In the genomic region with DNA sequence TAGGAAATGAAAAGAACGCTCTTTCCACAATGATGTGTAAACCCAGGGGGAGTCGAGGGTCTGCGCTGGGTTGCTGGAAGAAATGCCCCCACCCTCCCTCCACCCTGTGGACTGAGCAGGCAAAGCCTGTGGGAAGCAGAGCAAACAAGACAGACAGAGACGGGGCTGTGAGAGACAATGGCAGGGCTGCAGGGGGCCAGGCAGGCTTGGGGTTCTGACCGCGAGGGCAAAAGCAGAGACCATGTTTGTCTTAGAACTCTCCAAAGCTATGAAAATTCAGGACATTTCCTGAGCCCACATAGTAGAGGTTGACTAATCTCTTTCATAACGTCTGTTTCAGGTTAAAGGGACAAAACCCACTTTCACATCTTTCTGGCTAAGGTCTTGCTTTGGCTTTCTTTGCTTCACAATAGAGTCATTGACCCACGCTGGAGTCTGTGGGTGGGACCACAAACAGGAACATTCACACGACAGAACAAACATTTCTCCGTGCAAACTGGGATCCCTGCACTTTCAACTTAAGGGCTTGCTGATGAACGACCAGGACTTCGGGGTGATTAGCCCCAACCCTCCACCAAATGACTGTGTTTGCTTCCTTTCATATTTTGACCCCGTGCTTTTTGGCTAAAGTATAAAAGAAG, we compare ENCODE assay signal across 10 cellular contexts.
DNase-seq lines count a peak whose midpoint lies in the region; TF ChIP-seq lines count a peak whose summit lies in the region.
"Had no signal": no experiment of that assay in that cellular context is flagged by ENCODE, and none has a peak within 500 bp of the region (broad histone marks: within the 10 kb centered on the region; RNA-seq: fewer than 3 reads in every experiment).

No MANE protein-coding gene starts in this region.

- TF ChIP-seq CTCF in endodermal cell (conservative IDR thresholded peaks at IDR 0.05) (peak; percentile 34), nephron progenitor cell (IDR thresholded peaks at IDR 0.05) (no peak)

- no peak overlapping the region for H3K9ac ChIP-seq in endodermal cell (ENCODE audit: extremely low read depth, low read length, poor library complexity, severe bottlenecking)

- H3K9me3 ChIP-seq in endodermal cell (ENCODE audit: control insufficient read depth, low read length), result no peaks in the 10 kb centered on the region

- H3K36me3 ChIP-seq in endodermal cell (ENCODE audit: control insufficient read depth, insufficient read depth, low read length), result no peaks in the 10 kb centered on the region

- H3K27me3 ChIP-seq in endodermal cell (ENCODE audit: control insufficient read depth, insufficient read depth, low read length, poor library complexity, severe bottlenecking), result no peaks in the 10 kb centered on the region

- H3K27me3 Mint-ChIP-seq in endodermal cell (ENCODE audit: insufficient read depth), result peaks cover 12% of the 10 kb centered on the region
- H3K27me3 Mint-ChIP-seq in nephron progenitor cell (ENCODE audit: low read depth, poor library complexity), result peaks cover 13% of the 10 kb centered on the region
- peaks cover 15% of the 10 kb centered on the region for H3K27me3 Mint-ChIP-seq in activated T-cell treated with anti-CD3 and anti-CD28 coated beads, Interleukin-2, amount 50 U/mL, for 24 hours

- 4 to 13% methylated on average over 7 to 13 of the region's 13 CpGs for WGBS in endodermal cell (ENCODE audit: insufficient coverage in 1 of 2, insufficient read length in 1 of 2), 2 experiments

- peak overlapping the region; percentile 77 for H3K27ac ChIP-seq in endodermal cell (ENCODE audit: low read depth, low read length)

- H3K4me3 Mint-ChIP-seq in endodermal cell (peak overlapping the region; percentile 50), nephron progenitor cell (peak overlapping the region; percentile 53)
- no peak overlapping the region for H3K4me3 Mint-ChIP-seq in activated T-cell treated with anti-CD3 and anti-CD28 coated beads, Interleukin-2, amount 50 U/mL, for 24 hours
- H3K4me3 Mint-ChIP-seq: CD4-positive, CD25-positive, alpha-beta regulatory T cell had no signal

- H3K4me1 ChIP-seq in endodermal cell (ENCODE audit: control insufficient read depth, insufficient read depth, low read length), result no peaks in the 10 kb centered on the region

- no peaks in the 10 kb centered on the region for H3K9me3 Mint-ChIP-seq in endodermal cell
- no peaks in the 10 kb centered on the region for H3K9me3 Mint-ChIP-seq in nephron progenitor cell
- H3K9me3 Mint-ChIP-seq in activated T-cell treated with anti-CD3 and anti-CD28 coated beads, Interleukin-2, amount 50 U/mL, for 24 hours, result no peaks in the 10 kb centered on the region
- H3K9me3 Mint-ChIP-seq: CD4-positive, CD25-positive, alpha-beta regulatory T cell had no signal

- H3K4me3 ChIP-seq in endodermal cell (ENCODE audit: low read length), result peak overlapping the region; percentile 38

- H3K27ac Mint-ChIP-seq in endodermal cell (peak overlapping the region; percentile 90), nephron progenitor cell (peak overlapping the region; percentile 57)
- no peak overlapping the region for H3K27ac Mint-ChIP-seq in activated T-cell treated with anti-CD3 and anti-CD28 coated beads, Interleukin-2, amount 50 U/mL, for 24 hours
- H3K27ac Mint-ChIP-seq: CD4-positive, CD25-positive, alpha-beta regulatory T cell had no signal

- DNase-seq in AG08395 (ENCODE audit: low spot score) (peak; percentile 28), NCI-H146 treated with DMSO at 0.1 percent for 48 hours (lab: John Stamatoyannopoulos, UW; ENCODE audit: unreplicated experiment) (peak; percentile 67), endodermal cell (peak; percentile 83), nephron progenitor cell (no peak), DMS79 treated with DMSO at 0.1 percent for 48 hours (lab: John Stamatoyannopoulos, UW) (no peak), H4 (ENCODE audit: low spot score) (no peak)
- no peak for DNase-seq in activated T-cell treated with anti-CD3 and anti-CD28 coated beads, Interleukin-2, amount 50 U/mL, for 24 hours
- no peak for DNase-seq in stimulated activated CD4-positive, alpha-beta T cell treated with anti-CD3 and anti-CD28 coated beads, Interleukin-2, amount 100 ng/mL, for 24 hours
- DNase-seq: activated CD8-positive, alpha-beta memory T cell treated with anti-CD3 and anti-CD28 coated beads, Interleukin-2, amount 50 U/mL, for 4 hours; CD4-positive, CD25-positive, alpha-beta regulatory T cell had no signal

- H3K4me1 Mint-ChIP-seq in endodermal cell (peaks cover 42% of the 10 kb centered on the region), nephron progenitor cell (peaks cover 54% of the 10 kb centered on the region)
- H3K4me1 Mint-ChIP-seq in activated T-cell treated with anti-CD3 and anti-CD28 coated beads, Interleukin-2, amount 50 U/mL, for 24 hours (ENCODE audit: low read depth), result no peaks in the 10 kb centered on the region

- H3K36me3 Mint-ChIP-seq in endodermal cell (ENCODE audit: low read depth) (no peaks in the 10 kb centered on the region), nephron progenitor cell (ENCODE audit: low read depth) (no peaks in the 10 kb centered on the region)
- no peaks in the 10 kb centered on the region for H3K36me3 Mint-ChIP-seq in activated T-cell treated with anti-CD3 and anti-CD28 coated beads, Interleukin-2, amount 50 U/mL, for 24 hours (ENCODE audit: low read depth)
- H3K36me3 Mint-ChIP-seq: CD4-positive, CD25-positive, alpha-beta regulatory T cell had no signal

Comparison
In these comparisons a context has a peak if more than half of its experiments do, and no peak if none do; other contexts are left out.
1. DNase-seq: peak in AG08395 (single experiment), NCI-H146 treated with DMSO at 0.1 percent for 48 hours (single experiment) and endodermal cell (single experiment); none in nephron progenitor cell (single experiment), DMS79 treated with DMSO at 0.1 percent for 48 hours (single experiment), activated T-cell treated with anti-CD3 and anti-CD28 coated beads, Interleukin-2, amount 50 U/mL, for 24 hours (single experiment), stimulated activated CD4-positive, alpha-beta T cell treated with anti-CD3 and anti-CD28 coated beads, Interleukin-2, amount 100 ng/mL, for 24 hours (0 of 2) and H4 (single experiment).